In the genomic region with DNA sequence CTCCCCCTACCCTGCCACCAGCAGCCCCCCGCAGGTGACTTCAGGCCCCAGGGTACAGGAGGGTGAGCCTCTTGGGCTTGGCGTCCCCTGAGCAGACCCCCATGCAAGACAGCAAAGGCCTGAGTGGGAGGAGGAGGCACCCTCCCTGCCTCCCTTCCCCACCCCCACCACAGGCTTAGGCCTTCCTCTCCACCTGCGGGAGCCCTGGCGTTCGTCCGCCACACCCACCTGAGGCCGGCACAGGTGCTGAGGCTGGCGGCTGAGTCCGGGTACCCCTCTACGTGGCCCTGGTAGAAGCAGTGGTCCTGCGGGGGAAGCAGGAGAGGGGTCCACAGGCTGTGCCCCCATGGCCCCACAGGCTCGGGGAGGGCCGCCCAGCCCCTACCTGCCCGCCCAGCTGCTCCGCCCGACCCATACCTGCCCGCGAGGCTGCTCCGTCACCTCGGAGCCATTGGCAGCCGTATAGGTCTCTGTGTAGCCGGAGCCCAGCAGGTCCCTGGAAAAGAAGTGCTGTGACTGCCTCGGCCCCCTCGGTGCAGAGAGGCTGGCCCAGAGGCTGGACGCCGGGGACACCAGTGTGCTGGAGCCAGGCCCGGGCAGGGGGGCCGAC, we compare ENCODE assay signal across 20 cellular contexts. TPM values are rescaled to one million over a fixed set of nuclear protein-coding genes. Genes with fewer than 3 reads are reported as not detected.
DNase-seq lines count a peak whose midpoint lies in the region; ATAC-seq, FAIRE-seq and TF ChIP-seq lines count a peak whose summit lies in the region.
"Had no signal": no experiment of that assay in that cellular context is flagged by ENCODE, and none has a peak within 500 bp of the region (broad histone marks: within the 10 kb centered on the region; RNA-seq: fewer than 3 reads in every experiment).

No MANE protein-coding gene starts in this region.

- no peak overlapping the region for H2AFZ ChIP-seq in keratinocyte (ENCODE audit: control insufficient read depth, low read length)

- H4K20me1 ChIP-seq in keratinocyte (ENCODE audit: control insufficient read depth, extremely low read depth, insufficient read depth, low read length): peaks cover 6% of the 10 kb centered on the region

- H3K27me3 ChIP-seq in keratinocyte (ENCODE audit: control insufficient read depth, extremely low read depth, insufficient read depth, low read length) (no peaks in the 10 kb centered on the region), spleen (replicated peaks in 1 of 7) (peaks cover 0 to 32% (median 7%) of the 10 kb centered on the region in 7 donors), gastrocnemius medialis (peaks cover 18 to 22% (median 18%) of the 10 kb centered on the region in 3 donors)

- H3K9me3 ChIP-seq in T-helper 17 cell (ENCODE audit: control insufficient read depth, low read length, poor library complexity, severe bottlenecking) (no peaks in the 10 kb centered on the region), keratinocyte (ENCODE audit: control insufficient read depth, low read depth, low read length) (no peaks in the 10 kb centered on the region), spleen (no peaks in the 10 kb centered on the region), gastrocnemius medialis (no peaks in the 10 kb centered on the region)

- peaks cover 3% of the 10 kb centered on the region for H3K36me3 Mint-ChIP-seq in activated naive CD8-positive, alpha-beta T cell treated with anti-CD3 and anti-CD28 coated beads, Interleukin-2, amount 10 ng/mL, durations not matched to agents 7 days and 5 days
- peaks cover 3% of the 10 kb centered on the region for H3K36me3 Mint-ChIP-seq in activated naive CD8-positive, alpha-beta T cell treated with anti-CD3 and anti-CD28 coated beads for 36 hours
- H3K36me3 Mint-ChIP-seq in T-helper 17 cell (ENCODE audit: low read depth): no peaks in the 10 kb centered on the region

- peak overlapping the region; percentile 37 to 57 (median 57) for H3K4me3 ChIP-seq in keratinocyte (ENCODE audit: control insufficient read depth in 2 of 3, extremely low read depth in 1 of 3, insufficient read depth in 2 of 3, low read depth in 1 of 3, low read length in 3 of 3)
- H3K4me3 ChIP-seq in spleen: no peak overlapping the region
- H3K4me3 ChIP-seq in gastrocnemius medialis: no peak overlapping the region
- H3K4me3 ChIP-seq: SK-N-MC had no signal

- peak overlapping the region; percentile 67 for H3K4me2 ChIP-seq in keratinocyte (ENCODE audit: control insufficient read depth, extremely low read depth, insufficient read depth, low read depth, low read length)

- in situ Hi-C loops in gastrocnemius medialis (cut with MboI; ENCODE audit: low sequenced_read_pairs in 4 of 4): no loop called here

- POLR2A ChIA-PET in activated naive CD8-positive, alpha-beta T cell treated with anti-CD3 and anti-CD28 coated beads, Interleukin-2, amount 10 ng/mL, durations not matched to agents 7 days and 5 days (lab: Charles Lee): interaction anchor here (3.8 kb wide), 1 partner anchor 15 kb away, joined by 26 read pairs; no protein-coding TSS in a partner anchor

- H3K36me3 ChIP-seq in keratinocyte (ENCODE audit: control insufficient read depth in 2 of 2, extremely low read depth in 1 of 2, insufficient read depth in 2 of 2, low read length in 2 of 2) (peaks cover 24 to 27% of the 10 kb centered on the region in 2 experiments), spleen (peaks cover 0 to 56% (median 51%) of the 10 kb centered on the region in 6 donors), gastrocnemius medialis (no peaks in the 10 kb centered on the region)

- dilution Hi-C loops in keratinocyte (cut with MboI; ENCODE audit: extremely low pct_ligation_motif_present, low sequenced_read_pairs): no loop called here

- TF ChIP-seq POLR2A in spleen (IDR thresholded peaks at IDR 0.05): no peak
- TF ChIP-seq POLR2A in gastrocnemius medialis (IDR thresholded peaks at IDR 0.05): no peak

- H3K27ac ChIP-seq in keratinocyte (ENCODE audit: control insufficient read depth, insufficient read depth, low read length) (no peak overlapping the region), spleen (peak overlapping the region in 2 of 8 donors; percentile 96 to 98), gastrocnemius medialis (no peak overlapping the region)
- H3K27ac ChIP-seq: SK-N-MC had no signal

- WGBS in spleen, 5 donors: 88 to 94% (median 91%) methylated on average over 19 to 28 of the region's 28 CpGs

- peak overlapping the region; percentile 30 for H3K4me3 Mint-ChIP-seq in activated naive CD8-positive, alpha-beta T cell treated with anti-CD3 and anti-CD28 coated beads, Interleukin-2, amount 10 ng/mL, durations not matched to agents 7 days and 5 days
- no peak overlapping the region for H3K4me3 Mint-ChIP-seq in activated naive CD8-positive, alpha-beta T cell treated with anti-CD3 and anti-CD28 coated beads for 36 hours
- peak overlapping the region; percentile 28 for H3K4me3 Mint-ChIP-seq in T-helper 17 cell
- H3K4me3 Mint-ChIP-seq: CD8-positive, alpha-beta T cell had no signal

- FAIRE-seq in keratinocyte (lab: Jason Lieb, UNC): no peak

- H3K9me1 ChIP-seq in keratinocyte (ENCODE audit: control insufficient read depth, extremely low read depth, insufficient read depth, low read length): no peaks in the 10 kb centered on the region

- DNase-seq in activated naive CD8-positive, alpha-beta T cell treated with anti-CD3 and anti-CD28 coated beads, Interleukin-2, amount 10 ng/mL, durations not matched to agents 7 days and 5 days: no peak
- DNase-seq in activated naive CD8-positive, alpha-beta T cell treated with anti-CD3 and anti-CD28 coated beads for 36 hours: no peak
- DNase-seq in T-helper 17 cell (no peak), keratinocyte (ENCODE audit: low read depth, low spot score) (no peak), spleen (peak; percentile 83), gastrocnemius medialis (no peak)
- no peak for DNase-seq in stimulated activated naive CD8-positive, alpha-beta T cell treated with anti-CD3 and anti-CD28 coated beads, Interleukin-15, Interleukin-2, amounts not matched to agents 100 U/mL and 50 U/mL, for 24 hours
- DNase-seq: 8988T, DMS79, NCI-H1105, NCI-H2081 treated with DMSO at 0.1 percent for 48 hours, NCI-H510A, NCI-H748 treated with DMSO at 0.1 percent for 48 hours, SHP77 had no signal

- no peaks in the 10 kb centered on the region for H3K27me3 Mint-ChIP-seq in activated naive CD8-positive, alpha-beta T cell treated with anti-CD3 and anti-CD28 coated beads, Interleukin-2, amount 10 ng/mL, durations not matched to agents 7 days and 5 days
- no peaks in the 10 kb centered on the region for H3K27me3 Mint-ChIP-seq in activated naive CD8-positive, alpha-beta T cell treated with anti-CD3 and anti-CD28 coated beads for 36 hours
- H3K27me3 Mint-ChIP-seq in T-helper 17 cell: no peaks in the 10 kb centered on the region

- TF ChIP-seq CTCF in keratinocyte (optimal IDR thresholded peaks at IDR 0.05 in 1 of 3, IDR thresholded peaks at IDR 0.05 in 1 of 3, conservative IDR thresholded peaks at IDR 0.05 in 1 of 3; ENCODE audit: extremely low read depth in 1 of 3, insufficient read depth in 2 of 3, low read length in 3 of 3) (no peak), spleen (IDR thresholded peaks at IDR 0.05 in 8 of 11, conservative IDR thresholded peaks at IDR 0.05 in 3 of 11) (no peak), gastrocnemius medialis (IDR thresholded peaks at IDR 0.05 in 4 of 5, conservative IDR thresholded peaks at IDR 0.05 in 1 of 5) (no peak)

- H3K9ac ChIP-seq in keratinocyte (ENCODE audit: control insufficient read depth, extremely low read depth, insufficient read depth, low read length): peak overlapping the region; percentile 73

- intact Hi-C loops in spleen (cut with DNase I; ENCODE audit: low total_unique reads): no loop called here
- intact Hi-C loops in gastrocnemius medialis (cut with DNase I; ENCODE audit: low total_unique reads): no loop called here

- H3K4me1 ChIP-seq in keratinocyte (ENCODE audit: control insufficient read depth, extremely low read depth, insufficient read depth, low read length): peaks cover 30% of the 10 kb centered on the region
- peaks cover 13 to 60% (median 47%) of the 10 kb centered on the region in 6 donors for H3K4me1 ChIP-seq in spleen
- no peaks in the 10 kb centered on the region for H3K4me1 ChIP-seq in gastrocnemius medialis

- H3K27ac Mint-ChIP-seq in activated naive CD8-positive, alpha-beta T cell treated with anti-CD3 and anti-CD28 coated beads, Interleukin-2, amount 10 ng/mL, durations not matched to agents 7 days and 5 days: no peak overlapping the region
- H3K27ac Mint-ChIP-seq in activated naive CD8-positive, alpha-beta T cell treated with anti-CD3 and anti-CD28 coated beads for 36 hours: no peak overlapping the region
- H3K27ac Mint-ChIP-seq in T-helper 17 cell: no peak overlapping the region
- H3K27ac Mint-ChIP-seq: CD8-positive, alpha-beta T cell had no signal

- ATAC-seq in activated naive CD8-positive, alpha-beta T cell treated with anti-CD3 and anti-CD28 coated beads, Interleukin-2, amount 10 ng/mL, durations not matched to agents 7 days and 5 days (ENCODE audit: low read depth): no peak
- ATAC-seq in T-helper 17 cell (no peak), gastrocnemius medialis (no peak), HG02884 (IDR thresholded peaks at IDR 0.05; ENCODE audit: unreplicated experiment) (no peak)
- ATAC-seq in stimulated activated naive CD8-positive, alpha-beta T cell treated with anti-CD3 and anti-CD28 coated beads, Interleukin-15, Interleukin-2, amounts not matched to agents 100 U/mL and 50 U/mL, for 24 hours: no peak
- ATAC-seq: CD8-positive, alpha-beta T cell; HCT116 had no signal

- H3K79me2 ChIP-seq in keratinocyte (ENCODE audit: control insufficient read depth, insufficient read depth, low read length): peaks cover 62% of the 10 kb centered on the region

- no peaks in the 10 kb centered on the region for H3K9me3 Mint-ChIP-seq in activated naive CD8-positive, alpha-beta T cell treated with anti-CD3 and anti-CD28 coated beads, Interleukin-2, amount 10 ng/mL, durations not matched to agents 7 days and 5 days
- H3K9me3 Mint-ChIP-seq in activated naive CD8-positive, alpha-beta T cell treated with anti-CD3 and anti-CD28 coated beads for 36 hours: no peaks in the 10 kb centered on the region
- H3K9me3 Mint-ChIP-seq: CD8-positive, alpha-beta T cell had no signal

- peaks cover 18% of the 10 kb centered on the region for H3K4me1 Mint-ChIP-seq in activated naive CD8-positive, alpha-beta T cell treated with anti-CD3 and anti-CD28 coated beads, Interleukin-2, amount 10 ng/mL, durations not matched to agents 7 days and 5 days
- peaks cover 18% of the 10 kb centered on the region for H3K4me1 Mint-ChIP-seq in activated naive CD8-positive, alpha-beta T cell treated with anti-CD3 and anti-CD28 coated beads for 36 hours
- peaks cover 15% of the 10 kb centered on the region for H3K4me1 Mint-ChIP-seq in T-helper 17 cell

RNA-seq across cellular contexts. Expression of gene ADAM8, which starts 3.0 kb away (rescaled TPM):
- 10 to 100 TPM; 90.8 to 91.0 TPM for total RNA-seq in activated naive CD8-positive, alpha-beta T cell treated with anti-CD3 and anti-CD28 coated beads, Interleukin-2, amount 10 ng/mL, durations not matched to agents 7 days and 5 days
- total RNA-seq in activated naive CD8-positive, alpha-beta T cell treated with anti-CD3 and anti-CD28 coated beads for 36 hours: 10 to 100 TPM; 34.7 to 41.1 TPM
- 100 to 1,000 TPM; 157 to 188 TPM for total RNA-seq in T-helper 17 cell
- 24.9 to 55.4 TPM (median 42.0 TPM) in 3 replicates for polyA plus RNA-seq in keratinocyte
- 7.8 TPM for polyA plus RNA-seq in keratinocyte (2011; ENCODE audit: low read depth)
- polyA plus RNA-seq in keratinocyte (2011; cell fraction: cytosol; rRNA removed): 11.9 and 24.8 TPM in 2 replicates
- polyA plus RNA-seq in keratinocyte (2011; cell fraction: nucleus; rRNA removed): 109 and 146 TPM in 2 replicates
- polyA plus RNA-seq in keratinocyte (2012; ENCODE audit: low replicate concordance): 16.9 and 79.9 TPM in 2 replicates
- polyA minus RNA-seq in keratinocyte: 29.4 to 137 TPM (median 55.5 TPM) in 3 replicates
- 57.0 TPM for polyA minus RNA-seq in keratinocyte (2011; cell fraction: cytosol; rRNA and poly(A)+ RNA removed)
- polyA minus RNA-seq in keratinocyte (2011; cell fraction: nucleus; rRNA and poly(A)+ RNA removed): 109 and 137 TPM in 2 replicates
- total RNA-seq in spleen: 100 to 1,000 TPM in 3 of 7 donors, 10 to 100 TPM in 4; 43.3 to 177 (median 99.1) TPM
- polyA plus RNA-seq in spleen: 10 to 100 TPM; 10.1 to 27.2 (median 20.4) TPM
- 1 to 10 TPM in 3 of 4 donors, under 1 TPM in 1; 0.90 to 2.1 (median 1.2) TPM for total RNA-seq in gastrocnemius medialis

RNA-seq across cellular contexts. Expression of gene TUBGCP2, which starts 35.0 kb away (rescaled TPM):
- total RNA-seq in activated naive CD8-positive, alpha-beta T cell treated with anti-CD3 and anti-CD28 coated beads, Interleukin-2, amount 10 ng/mL, durations not matched to agents 7 days and 5 days: 10 to 100 TPM; 56.4 to 69.3 TPM
- 10 to 100 TPM; 53.3 to 57.8 TPM for total RNA-seq in activated naive CD8-positive, alpha-beta T cell treated with anti-CD3 and anti-CD28 coated beads for 36 hours
- 10 to 100 TPM; 73.6 to 75.4 TPM for total RNA-seq in T-helper 17 cell
- 38.0 to 55.8 TPM (median 48.2 TPM) in 3 replicates for polyA plus RNA-seq in keratinocyte
- polyA plus RNA-seq in keratinocyte (2011; ENCODE audit: low read depth): 18.0 TPM
- polyA plus RNA-seq in keratinocyte (2011; cell fraction: cytosol; rRNA removed): 40.3 and 41.4 TPM in 2 replicates
- polyA plus RNA-seq in keratinocyte (2011; cell fraction: nucleus; rRNA removed): 58.3 and 61.5 TPM in 2 replicates
- 33.3 and 56.3 TPM in 2 replicates for polyA plus RNA-seq in keratinocyte (2012; ENCODE audit: low replicate concordance)
- 55.2 to 61.1 TPM (median 59.1 TPM) in 3 replicates for polyA minus RNA-seq in keratinocyte
- 64.1 TPM for polyA minus RNA-seq in keratinocyte (2011; cell fraction: cytosol; rRNA and poly(A)+ RNA removed)
- polyA minus RNA-seq in keratinocyte (2011; cell fraction: nucleus; rRNA and poly(A)+ RNA removed): 35.8 and 45.1 TPM in 2 replicates
- total RNA-seq in spleen: 10 to 100 TPM; 40.2 to 61.2 (median 51.9) TPM
- 100 to 1,000 TPM in 2 of 3 donors, 10 to 100 TPM in 1; 85.2 to 201 (median 132) TPM for polyA plus RNA-seq in spleen
- 10 to 100 TPM; 21.5 to 43.8 (median 36.5) TPM for total RNA-seq in gastrocnemius medialis

RNA-seq across cellular contexts. Expression of gene ZNF511, which starts 35.1 kb away (rescaled TPM):
- 10 to 100 TPM; 44.5 to 47.4 TPM for total RNA-seq in activated naive CD8-positive, alpha-beta T cell treated with anti-CD3 and anti-CD28 coated beads, Interleukin-2, amount 10 ng/mL, durations not matched to agents 7 days and 5 days
- 10 to 100 TPM; 73.4 to 77.3 TPM for total RNA-seq in activated naive CD8-positive, alpha-beta T cell treated with anti-CD3 and anti-CD28 coated beads for 36 hours
- total RNA-seq in T-helper 17 cell: 10 to 100 TPM; 28.1 to 33.2 TPM
- 15.3 to 22.0 TPM (median 20.2 TPM) in 3 replicates for polyA plus RNA-seq in keratinocyte
- 13.8 TPM for polyA plus RNA-seq in keratinocyte (2011; ENCODE audit: low read depth)
- polyA plus RNA-seq in keratinocyte (2011; cell fraction: cytosol; rRNA removed): 11.8 and 12.5 TPM in 2 replicates
- polyA plus RNA-seq in keratinocyte (2011; cell fraction: nucleus; rRNA removed): 7.4 and 8.4 TPM in 2 replicates
- 8.7 and 29.5 TPM in 2 replicates for polyA plus RNA-seq in keratinocyte (2012; ENCODE audit: low replicate concordance)
- polyA minus RNA-seq in keratinocyte: 11.4 to 25.4 TPM (median 11.7 TPM) in 3 replicates
- polyA minus RNA-seq in keratinocyte (2011; cell fraction: cytosol; rRNA and poly(A)+ RNA removed): 15.0 TPM
- polyA minus RNA-seq in keratinocyte (2011; cell fraction: nucleus; rRNA and poly(A)+ RNA removed): 2.8 and 3.7 TPM in 2 replicates
- total RNA-seq in spleen: 10 to 100 TPM; 26.3 to 33.1 (median 29.2) TPM
- polyA plus RNA-seq in spleen: 10 to 100 TPM; 43.3 to 50.6 (median 44.7) TPM
- total RNA-seq in gastrocnemius medialis: 10 to 100 TPM; 25.0 to 49.5 (median 41.9) TPM

RNA-seq across cellular contexts. Expression of gene VENTX, which starts 36.0 kb away (rescaled TPM):
- under 1 TPM in 1 of 2 experiments, not detected in 1; 0.11 TPM for total RNA-seq in activated naive CD8-positive, alpha-beta T cell treated with anti-CD3 and anti-CD28 coated beads, Interleukin-2, amount 10 ng/mL, durations not matched to agents 7 days and 5 days
- total RNA-seq in activated naive CD8-positive, alpha-beta T cell treated with anti-CD3 and anti-CD28 coated beads for 36 hours: not detected
- total RNA-seq in T-helper 17 cell (under 1 TPM; 0.21 to 0.52 TPM), spleen (10 to 100 TPM in 1 of 7 donors, 1 to 10 TPM in 6; 1.7 to 10.4 (median 3.4) TPM), gastrocnemius medialis (1 to 10 TPM in 1 of 4 donors, under 1 TPM in 3; 0.13 to 1.3 (median 0.34) TPM)
- polyA plus RNA-seq in keratinocyte (not detected in 3 replicates), spleen (1 to 10 TPM in 2 of 3 donors, under 1 TPM in 1; 0.76 to 6.3 (median 2.9) TPM)
- not detected for polyA plus RNA-seq in keratinocyte (2011; ENCODE audit: low read depth)
- polyA plus RNA-seq in keratinocyte (2011; cell fraction: cytosol; rRNA removed): not detected in 2 replicates
- polyA plus RNA-seq in keratinocyte (2011; cell fraction: nucleus; rRNA removed): not detected in 2 replicates
- not detected in 2 replicates for polyA plus RNA-seq in keratinocyte (2012; ENCODE audit: low replicate concordance)
- not detected in 3 replicates for polyA minus RNA-seq in keratinocyte
- not detected for polyA minus RNA-seq in keratinocyte (2011; cell fraction: cytosol; rRNA and poly(A)+ RNA removed)
- not detected in 2 replicates for polyA minus RNA-seq in keratinocyte (2011; cell fraction: nucleus; rRNA and poly(A)+ RNA removed)
- total RNA-seq: CD8-positive, alpha-beta T cell; RPMI7951 had no signal
- polyA plus RNA-seq: AG04450 had no signal

RNA-seq across cellular contexts. Expression of gene UTF1, which starts 43.6 kb away (rescaled TPM):
- not detected for total RNA-seq in activated naive CD8-positive, alpha-beta T cell treated with anti-CD3 and anti-CD28 coated beads, Interleukin-2, amount 10 ng/mL, durations not matched to agents 7 days and 5 days
- not detected for total RNA-seq in activated naive CD8-positive, alpha-beta T cell treated with anti-CD3 and anti-CD28 coated beads for 36 hours
- total RNA-seq in T-helper 17 cell (not detected), spleen (under 1 TPM in 3 of 7 donors, not detected in 4; 0.41 to 0.54 (median 0.43) TPM), gastrocnemius medialis (not detected)
- polyA plus RNA-seq in keratinocyte (not detected in 3 replicates), spleen (under 1 TPM; 0.10 to 0.23 (median 0.13) TPM)
- polyA plus RNA-seq in keratinocyte (2011; ENCODE audit: low read depth): not detected
- polyA plus RNA-seq in keratinocyte (2011; cell fraction: cytosol; rRNA removed): not detected in 2 replicates
- not detected in 2 replicates for polyA plus RNA-seq in keratinocyte (2011; cell fraction: nucleus; rRNA removed)
- not detected in 2 replicates for polyA plus RNA-seq in keratinocyte (2012; ENCODE audit: low replicate concordance)
- not detected in 3 replicates for polyA minus RNA-seq in keratinocyte
- polyA minus RNA-seq in keratinocyte (2011; cell fraction: cytosol; rRNA and poly(A)+ RNA removed): not detected
- not detected in 2 replicates for polyA minus RNA-seq in keratinocyte (2011; cell fraction: nucleus; rRNA and poly(A)+ RNA removed)
- total RNA-seq: CD8-positive, alpha-beta T cell; RPMI7951 had no signal
- polyA plus RNA-seq: AG04450 had no signal

Comparison
In these comparisons a context has a peak if more than half of its experiments do, and no peak if none do; other contexts are left out.
1. H3K4me3 ChIP-seq: peak in keratinocyte (3 of 3); none in spleen (0 of 8) and gastrocnemius medialis (0 of 4).
2. RNA of gene ADAM8, which starts 3.0 kb away (total RNA-seq): 157 to 188 TPM in T-helper 17 cell, 43.3 to 177 TPM in spleen, 90.8 to 91.0 TPM in activated naive CD8-positive, alpha-beta T cell treated with anti-CD3 and anti-CD28 coated beads, Interleukin-2, amount 10 ng/mL, durations not matched to agents 7 days and 5 days and 34.7 to 41.1 TPM in activated naive CD8-positive, alpha-beta T cell treated with anti-CD3 and anti-CD28 coated beads for 36 hours; 0.90 to 2.1 TPM in gastrocnemius medialis; every median in the first group is over 10 times any median in the second.